In the genomic region with DNA sequence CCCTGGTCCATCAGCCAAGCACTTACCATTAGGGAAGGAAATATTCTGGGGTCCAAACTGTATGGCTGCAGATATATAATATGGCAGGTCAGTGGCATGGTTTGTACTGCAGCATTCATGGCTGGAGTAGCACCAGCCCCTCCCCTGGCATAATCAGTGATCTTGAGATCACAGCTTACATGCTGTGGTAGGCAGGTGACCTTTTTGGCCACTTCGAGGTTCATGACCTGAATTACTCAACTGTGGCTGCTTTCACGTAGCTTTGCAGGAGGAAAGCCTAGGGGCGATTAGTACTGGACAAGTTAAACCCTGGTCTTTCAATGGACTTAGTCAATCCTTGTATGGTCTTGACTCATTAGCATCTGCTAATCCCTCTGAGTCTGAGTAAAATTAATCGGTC, we compare ENCODE assay signal across 24 cellular contexts.
"Had no signal": no experiment of that assay in that cellular context is flagged by ENCODE, and none has a peak within 500 bp of the region (broad histone marks: within the 10 kb centered on the region; RNA-seq: fewer than 3 reads in every experiment).

No MANE protein-coding gene starts in this region.

- ATAC-seq: activated CD4-positive, alpha-beta T cell treated with anti-CD3 and anti-CD28 coated beads for 36 hours; sciatic nerve; stimulated activated effector memory CD8-positive, alpha-beta T cell treated with anti-CD3 and anti-CD28 coated beads, Interleukin-12 subunit alpha, Interleukin-12 subunit beta, amount 100 ng/mL, for 72 hours had no signal

- H3K36me3 ChIP-seq: left ventricle myocardium inferior, stomach, thyroid gland, upper lobe of left lung had no signal

- H3K4me1 ChIP-seq: left ventricle myocardium inferior, thyroid gland had no signal

- H3K9me3 ChIP-seq: left ventricle myocardium inferior, thyroid gland, upper lobe of left lung had no signal

- H3K4me3 ChIP-seq: left ventricle myocardium inferior, skin epidermis, stomach, thyroid gland, upper lobe of left lung had no signal

- H3K27ac ChIP-seq: left ventricle myocardium inferior, skin epidermis, stomach, thyroid gland, upper lobe of left lung had no signal

- DNase-seq: activated CD4-positive, alpha-beta T cell treated with anti-CD3 and anti-CD28 coated beads for 36 hours; activated CD4-positive, alpha-beta T cell treated with anti-CD3 and anti-CD28 coated beads, Interleukin-2, amount 50 U/mL, for 48 hours; activated CD4-positive, CD25-positive, alpha-beta regulatory T cell; activated CD8-positive, alpha-beta memory T cell treated with anti-CD3 and anti-CD28 coated beads for 24 hours; activated effector memory CD4-positive, alpha-beta T cell treated with Interleukin-2 at 50 U/mL for 16 hours; activated naive CD4-positive, alpha-beta T cell treated with Interleukin-2 at 50 U/mL for 16 hours; anterior cingulate cortex; dermis blood vessel endothelial cell; effector CD4-positive, alpha-beta T cell; foreskin fibroblast; head of caudate nucleus; hypothalamus; immature natural killer cell; left ventricle myocardium inferior; posterior cingulate gyrus; stimulated activated CD4-positive, alpha-beta T cell treated with anti-CD3 and anti-CD28 coated beads, Interleukin-12 subunit alpha, Interleukin-12 subunit beta, amount 100 ng/mL, for 4 hours; stimulated activated CD4-positive, alpha-beta T cell treated with anti-CD3 and anti-CD28 coated beads, Interleukin-4, amount 100 ng/mL, for 24 hours; stomach; T-helper 1 cell; thyroid gland; upper lobe of left lung had no signal

- H3K27me3 ChIP-seq: stomach, thyroid gland, upper lobe of left lung had no signal
